1 cellular context compared by ENCODE assay signal in the genomic region with DNA sequence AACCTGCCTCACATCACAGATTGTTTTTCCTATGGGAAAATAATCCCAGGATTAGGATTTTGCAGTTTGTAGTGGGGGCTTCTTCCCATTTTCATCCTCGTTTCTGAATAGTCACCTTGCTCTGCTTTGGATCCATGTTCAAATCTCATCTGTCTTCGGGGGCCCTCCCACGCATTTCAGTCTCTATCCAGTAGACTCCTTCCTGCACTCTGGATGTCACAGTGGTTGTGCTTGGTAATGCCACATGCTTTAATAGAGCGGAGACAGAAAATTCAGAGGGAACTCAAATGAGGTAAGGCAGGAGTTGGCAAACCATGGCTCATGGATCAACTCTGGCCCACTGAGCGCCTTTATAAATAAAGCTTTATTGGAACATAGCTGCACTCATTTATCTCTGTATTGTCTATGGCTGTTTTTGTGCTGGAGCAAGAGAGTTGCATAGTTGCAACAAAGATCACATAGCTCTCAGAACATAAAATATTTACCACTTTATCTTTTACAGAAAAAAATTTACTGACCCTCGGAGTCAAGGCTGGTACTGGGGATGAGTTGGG.
TF ChIP-seq lines count a peak whose summit lies in the region.

No MANE protein-coding gene starts in this region.

TF ChIP-seq in H1, 55 proteins besides CTCF, POLR2A, EP300 and RAD21:
- TF ChIP-seq CBX5 (IDR thresholded peaks at IDR 0.05; ENCODE audit: low read depth, low read length) (no peak), TAF7 (optimal IDR thresholded peaks at IDR 0.05; ENCODE audit: borderline replicate concordance, low read depth, low read length) (no peak), GTF2F1 (IDR thresholded peaks at IDR 0.05; ENCODE audit: borderline replicate concordance, low read depth, low read length) (no peak), ASH2L (IDR thresholded peaks at IDR 0.05; ENCODE audit: low read length) (no peak), POLR2AphosphoS5 (IDR thresholded peaks at IDR 0.05; ENCODE audit: low read depth, low read length) (no peak), EZH2 (IDR thresholded peaks at IDR 0.05; ENCODE audit: low read depth, low read length, severe bottlenecking) (no peak), TAF1 (IDR thresholded peaks at IDR 0.05; ENCODE audit: low read depth, low read length) (no peak), SP1 (IDR thresholded peaks at IDR 0.05; ENCODE audit: low read depth, low read length) (no peak), FOSL1 (IDR thresholded peaks at IDR 0.05; ENCODE audit: insufficient read depth, low read depth, low read length) (no peak)
